ENCODE assay signal across 17 cellular contexts in genomic region chr18:31209041-31209440, GRCh38. TPM values are rescaled to one million over a fixed set of nuclear protein-coding genes. Genes with fewer than 3 reads are reported as not detected.
DNase-seq lines count a peak whose midpoint lies in the region; ATAC-seq and TF ChIP-seq lines count a peak whose summit lies in the region.
"Had no signal": no experiment of that assay in that cellular context is flagged by ENCODE, and none has a peak within 500 bp of the region (broad histone marks: within the 10 kb centered on the region; RNA-seq: fewer than 3 reads in every experiment).

No MANE protein-coding gene starts in this region.

- peaks cover 9% of the 10 kb centered on the region; the same call in 1 of the 2 replicates for H3K36me3 ChIP-seq in Karpas-422 (ENCODE audit: insufficient read depth, low read length)
- H3K36me3 ChIP-seq in neural progenitor cell, result peaks cover 4% of the 10 kb centered on the region
- H3K36me3 ChIP-seq in left ventricle myocardium inferior, result no peaks in the 10 kb centered on the region
- H3K36me3 ChIP-seq: BE2C had no signal

- H3K9me3 Mint-ChIP-seq in neural progenitor cell (no peaks in the 10 kb centered on the region), natural killer cell (peaks cover 7 to 8% of the 10 kb centered on the region in 2 donors)

- H3K9me2 ChIP-seq in Karpas-422 (replicated peaks; ENCODE audit: insufficient read depth, low read length), result no peaks in the 10 kb centered on the region

- H3K27ac ChIP-seq in Karpas-422 (ENCODE audit: low read length), result peak overlapping the region; percentile 76; the same call in 1 of the 2 replicates
- no peak overlapping the region for H3K27ac ChIP-seq in neural progenitor cell
- no peak overlapping the region for H3K27ac ChIP-seq in left ventricle myocardium inferior (replicated peaks)
- H3K27ac ChIP-seq: A549, C4-2B, GM23248 had no signal

- peaks cover 10% of the 10 kb centered on the region for H3K4me1 Mint-ChIP-seq in neural progenitor cell
- no peaks in the 10 kb centered on the region for H3K4me1 Mint-ChIP-seq in natural killer cell
- H3K4me1 Mint-ChIP-seq: CD4-positive, alpha-beta memory T cell had no signal

- no peak overlapping the region for H3K27ac Mint-ChIP-seq in neural progenitor cell
- H3K27ac Mint-ChIP-seq in natural killer cell, result no peak overlapping the region
- H3K27ac Mint-ChIP-seq: CD4-positive, alpha-beta memory T cell had no signal

- H3K27me3 Mint-ChIP-seq in neural progenitor cell (ENCODE audit: insufficient read depth, low read depth) (peaks cover 2% of the 10 kb centered on the region), natural killer cell (ENCODE audit: low read depth in 2 of 2) (no peaks in the 10 kb centered on the region)
- H3K27me3 Mint-ChIP-seq: CD4-positive, alpha-beta memory T cell had no signal

- H3K4me1 ChIP-seq in Karpas-422 (ENCODE audit: low read length), result peaks cover 67% of the 10 kb centered on the region
- H3K4me1 ChIP-seq in neural progenitor cell, result peaks cover 10% of the 10 kb centered on the region
- H3K4me1 ChIP-seq in left ventricle myocardium inferior, result peaks cover 50% of the 10 kb centered on the region
- H3K4me1 ChIP-seq: BE2C had no signal

- peak; percentile 37 for DNase-seq in Karpas-422
- peak; percentile 67 for DNase-seq in islet precursor cell
- peak; percentile 56 for DNase-seq in neural progenitor cell (ENCODE audit: low spot score)
- no peak for DNase-seq in stimulated activated CD4-positive, alpha-beta T cell treated with anti-CD3 and anti-CD28 coated beads, Interleukin-4, amount 100 ng/mL, for 4 hours
- DNase-seq in natural killer cell, result no peak
- no peak for DNase-seq in left ventricle myocardium inferior
- DNase-seq: BE2C; CD4-positive, alpha-beta memory T cell; DMS79; GM23248; H7 had no signal

- H3K79me2 ChIP-seq in Karpas-422 (ENCODE audit: low read length) (no peaks in the 10 kb centered on the region), neural progenitor cell (ENCODE audit: low read depth) (no peaks in the 10 kb centered on the region)

- H4K20me1 ChIP-seq in Karpas-422 (ENCODE audit: insufficient read depth, low read depth, low read length) (no peaks in the 10 kb centered on the region), neural progenitor cell (ENCODE audit: low read depth) (no peaks in the 10 kb centered on the region)

- H3K4me2 ChIP-seq in Karpas-422 (ENCODE audit: low read depth, low read length, poor library complexity, severe bottlenecking) (no peak overlapping the region), neural progenitor cell (peak overlapping the region; percentile 17)
- H3K4me2 ChIP-seq: A549 had no signal

- H3K4me3 ChIP-seq in Karpas-422 (ENCODE audit: low read length), result no peak overlapping the region
- H3K4me3 ChIP-seq in neural progenitor cell, result no peak overlapping the region
- no peak overlapping the region for H3K4me3 ChIP-seq in left ventricle myocardium inferior
- H3K4me3 ChIP-seq: A549, GM12878, GM23248 had no signal

- no peaks in the 10 kb centered on the region for H3F3A ChIP-seq in neural progenitor cell (ENCODE audit: low read depth)

- intact Hi-C loops in natural killer cell (cut with micrococcal nuclease) (no loop called here), left ventricle myocardium inferior (cut with micrococcal nuclease) (no loop called here)

- ATAC-seq in HG02885 (IDR thresholded peaks at IDR 0.05; ENCODE audit: poor library complexity, unreplicated experiment) (no peak), natural killer cell (no peak)
- ATAC-seq: A549, GM12878 had no signal

- H3K9me3 ChIP-seq in Karpas-422 (ENCODE audit: low read length), result peaks cover 10% of the 10 kb centered on the region
- H3K9me3 ChIP-seq in neural progenitor cell (ENCODE audit: low read depth), result peaks cover 9% of the 10 kb centered on the region
- H3K9me3 ChIP-seq in left ventricle myocardium inferior (replicated peaks), result no peaks in the 10 kb centered on the region
- H3K9me3 ChIP-seq: A549, BE2C had no signal

- no peaks in the 10 kb centered on the region for H3K36me3 Mint-ChIP-seq in neural progenitor cell
- H3K36me3 Mint-ChIP-seq in natural killer cell, result no peaks in the 10 kb centered on the region
- H3K36me3 Mint-ChIP-seq: CD4-positive, alpha-beta memory T cell had no signal

- H2AFZ ChIP-seq in Karpas-422 (ENCODE audit: low read length) (peak overlapping the region; percentile 47; the same call in 1 of the 2 replicates), neural progenitor cell (replicated peaks) (no peak overlapping the region)
- H2AFZ ChIP-seq: GM23248 had no signal

- no peak for TF ChIP-seq CTCF in neural progenitor cell (IDR thresholded peaks at IDR 0.05)
- no peak for TF ChIP-seq CTCF in natural killer cell (IDR thresholded peaks at IDR 0.05)
- TF ChIP-seq CTCF in left ventricle myocardium inferior (IDR thresholded peaks at IDR 0.05; ENCODE audit: borderline replicate concordance), result no peak

- H3K4me3 Mint-ChIP-seq in neural progenitor cell, result no peak overlapping the region
- H3K4me3 Mint-ChIP-seq in natural killer cell, result no peak overlapping the region
- H3K4me3 Mint-ChIP-seq: CD4-positive, alpha-beta memory T cell had no signal

- H3K9ac ChIP-seq in Karpas-422 (ENCODE audit: low read length) (no peak overlapping the region), neural progenitor cell (no peak overlapping the region)
- H3K9ac ChIP-seq: GM23248 had no signal

- H3K27me3 ChIP-seq in Karpas-422 (ENCODE audit: low read length) (no peaks in the 10 kb centered on the region), neural progenitor cell (no peaks in the 10 kb centered on the region), left ventricle myocardium inferior (ENCODE audit: low read depth) (no peaks in the 10 kb centered on the region)
- H3K27me3 ChIP-seq: BE2C had no signal

RNA-seq across cellular contexts. Expression of gene DSC1, which starts 46.4 kb away (rescaled TPM):
- 2.3 and 2.4 TPM in 2 replicates for total RNA-seq in Karpas-422 (2014; rRNA removed; shearing (Covaris generic); ENCODE audit: low replicate concordance)
- not detected in 2 replicates for total RNA-seq in neural progenitor cell (ENCODE audit: low replicate concordance)
- total RNA-seq in natural killer cell, result under 1 TPM in 2 of 3 donors, not detected in 1; 0.05 to 0.50 TPM
- 7.5 TPM for total RNA-seq in left ventricle myocardium inferior
- total RNA-seq: G401, GM23248, H7, HT-29 had no signal

Comparison
In these comparisons a context has a peak if more than half of its experiments do, and no peak if none do; other contexts are left out.
1. DNase-seq: peak in Karpas-422 (single experiment), islet precursor cell (single experiment) and neural progenitor cell (single experiment); none in stimulated activated CD4-positive, alpha-beta T cell treated with anti-CD3 and anti-CD28 coated beads, Interleukin-4, amount 100 ng/mL, for 4 hours (0 of 2), natural killer cell (single experiment) and left ventricle myocardium inferior (single experiment).